16 cellular contexts compared by ENCODE assay signal in genomic region chr2:147595200-147595599, GRCh38.
DNase-seq lines count a peak whose midpoint lies in the region; ATAC-seq and TF ChIP-seq lines count a peak whose summit lies in the region.
"Had no signal": no experiment of that assay in that cellular context is flagged by ENCODE, and none has a peak within 500 bp of the region (broad histone marks: within the 10 kb centered on the region; RNA-seq: fewer than 3 reads in every experiment).

No MANE protein-coding gene starts in this region.

- H3K27me3 ChIP-seq in right atrium auricular region (no peaks in the 10 kb centered on the region), gastroesophageal sphincter (no peaks in the 10 kb centered on the region), aorta (ENCODE audit: control insufficient read depth in 1 of 2, insufficient read depth in 2 of 2, low read length in 1 of 2) (peaks cover 0 to 2% of the 10 kb centered on the region in 2 donors)

- no peak for TF ChIP-seq EP300 in gastroesophageal sphincter (IDR thresholded peaks at IDR 0.05)

- intact Hi-C loops in Right ventricle myocardium inferior (cut with DNase I): no loop called here
- intact Hi-C loops in mucosa of descending colon (cut with DNase I, micrococcal nuclease): no loop called here
- intact Hi-C loops in aorta (cut with DNase I): no loop called here
- intact Hi-C loops in posterior cingulate gyrus (cut with DNase I): no loop called here

- DNase-seq in Right ventricle myocardium inferior (ENCODE audit: missing footprints) (no peak), right atrium auricular region (ENCODE audit: low spot score) (no peak), mucosa of descending colon (peak; percentile 55 to 61 (median 60)), aorta (no peak), posterior cingulate gyrus (no peak)
- DNase-seq in central memory CD4-positive, alpha-beta T cell: no peak
- DNase-seq: Caco-2, H9, MV-4-11, NCI-H1417 treated with DMSO at 0.1 percent for 48 hours, NCI-H2029, NCI-H226, NCI-H748 treated with DMSO at 0.1 percent for 48 hours, SHP77 had no signal

- H3K27ac ChIP-seq in right atrium auricular region: no peak overlapping the region
- peak overlapping the region in 3 of 4 donors; percentile 8 to 37 (median 8) for H3K27ac ChIP-seq in gastroesophageal sphincter
- no peak overlapping the region for H3K27ac ChIP-seq in aorta (ENCODE audit: low read depth in 1 of 2, low read length in 2 of 2)

- TF ChIP-seq CTCF in right atrium auricular region (IDR thresholded peaks at IDR 0.05) (no peak), gastroesophageal sphincter (IDR thresholded peaks at IDR 0.05) (no peak), mucosa of descending colon (IDR thresholded peaks at IDR 0.05) (no peak)

- H3K9me3 ChIP-seq in right atrium auricular region (peaks cover 0 to 12% of the 10 kb centered on the region in 2 donors), gastroesophageal sphincter (peaks cover 0 to 12% (median 0%) of the 10 kb centered on the region in 3 donors), mucosa of descending colon (no peaks in the 10 kb centered on the region), aorta (ENCODE audit: control insufficient read depth, low read length) (peaks cover 8% of the 10 kb centered on the region)

- ATAC-seq in Right ventricle myocardium inferior: peak; percentile 76
- ATAC-seq in gastroesophageal sphincter: peak; percentile 68
- ATAC-seq in mucosa of descending colon: peak; percentile 91
- peak; percentile 67 for ATAC-seq in aorta (ENCODE audit: low FRiP score)
- no peak for ATAC-seq in HG03159 (IDR thresholded peaks at IDR 0.05; ENCODE audit: unreplicated experiment)

- 0 to 51% methylated on average over 1 to 2 of the region's 4 CpGs for WGBS in gastroesophageal sphincter (ENCODE audit: low coverage in 1 of 2), 2 donors
- WGBS in aorta, 2 donors: 5 to 16% methylated on average over 4 of the region's 4 CpGs

- H3K4me1 ChIP-seq in right atrium auricular region (no peaks in the 10 kb centered on the region), gastroesophageal sphincter (peaks cover 6 to 30% (median 8%) of the 10 kb centered on the region in 3 donors), mucosa of descending colon (ENCODE audit: low read depth) (no peaks in the 10 kb centered on the region), aorta (ENCODE audit: control insufficient read depth in 1 of 2, insufficient read depth in 2 of 2, low read length in 2 of 2) (no peaks in the 10 kb centered on the region)
- H3K4me1 ChIP-seq: Caco-2 had no signal

- TF ChIP-seq POLR2A in gastroesophageal sphincter (IDR thresholded peaks at IDR 0.05): no peak

- H3K4me3 ChIP-seq in right atrium auricular region: no peak overlapping the region
- H3K4me3 ChIP-seq in gastroesophageal sphincter: no peak overlapping the region
- no peak overlapping the region for H3K4me3 ChIP-seq in mucosa of descending colon
- H3K4me3 ChIP-seq in aorta (ENCODE audit: low read length in 2 of 2): no peak overlapping the region

- H3K36me3 ChIP-seq in right atrium auricular region (no peaks in the 10 kb centered on the region), gastroesophageal sphincter (no peaks in the 10 kb centered on the region), mucosa of descending colon (ENCODE audit: low read depth) (no peaks in the 10 kb centered on the region), aorta (ENCODE audit: control insufficient read depth in 1 of 2, insufficient read depth in 2 of 2, low read length in 1 of 2) (no peaks in the 10 kb centered on the region)

Comparison
In these comparisons a context has a peak if more than half of its experiments do, and no peak if none do; other contexts are left out.
1. DNase-seq: peak in mucosa of descending colon (3 of 3); none in Right ventricle myocardium inferior (single experiment), right atrium auricular region (single experiment), aorta (0 of 2), central memory CD4-positive, alpha-beta T cell (single experiment) and posterior cingulate gyrus (0 of 10).
2. H3K27ac ChIP-seq: peak in gastroesophageal sphincter (3 of 4); none in right atrium auricular region (0 of 2) and aorta (0 of 2).